Comparison of ENCODE assay signal across 10 cellular contexts in genomic region chr1:31376374-31377134, GRCh38. TPM values are rescaled to one million over a fixed set of nuclear protein-coding genes. Genes with fewer than 3 reads are reported as not detected.
A peak's percentile ranks its signal among the peaks of the same experiment; 100 is the strongest.
DNase-seq lines count a peak whose midpoint lies in the region; ATAC-seq and TF ChIP-seq lines count a peak whose summit lies in the region.
"Had no signal": no experiment of that assay in that cellular context is flagged by ENCODE, and none has a peak within 500 bp of the region (broad histone marks: within the 10 kb centered on the region; RNA-seq: fewer than 3 reads in every experiment).

No MANE protein-coding gene starts in this region.

- 76% methylated on average over 8 of the region's 8 CpGs for WGBS in suprapubic skin

- no peak for TF ChIP-seq POLR2A in suprapubic skin (IDR thresholded peaks at IDR 0.05)

- DNase-seq in GM03348 (ENCODE audit: low spot score) (peak; percentile 92), NCI-H69 (lab: John Stamatoyannopoulos, UW) (peak; percentile 93), epithelial cell of prostate (ENCODE audit: low read depth, low spot score) (no peak), osteocyte (ENCODE audit: extremely low spot score, unreplicated experiment) (peak; percentile 87), suprapubic skin (ENCODE audit: low spot score in 2 of 2) (no peak), T-helper 2 cell (no peak)
- no peak for DNase-seq in stimulated activated effector memory CD8-positive, alpha-beta T cell treated with anti-CD3 and anti-CD28 coated beads, Interleukin-12 subunit alpha, Interleukin-12 subunit beta, amount 100 ng/mL, for 72 hours (ENCODE audit: low spot score in 2 of 2)
- DNase-seq: Kasumi-1 had no signal

- no peaks in the 10 kb centered on the region for H3K27me3 Mint-ChIP-seq in osteocyte (ENCODE audit: unreplicated experiment)

- H3K4me3 Mint-ChIP-seq in osteocyte (ENCODE audit: unreplicated experiment): no peak overlapping the region
- no peak overlapping the region for H3K4me3 Mint-ChIP-seq in stimulated activated effector memory CD8-positive, alpha-beta T cell treated with anti-CD3 and anti-CD28 coated beads, Interleukin-12 subunit alpha, Interleukin-12 subunit beta, amount 100 ng/mL, for 72 hours

- no peaks in the 10 kb centered on the region for H3K36me3 ChIP-seq in suprapubic skin

- H3K36me3 Mint-ChIP-seq in osteocyte (ENCODE audit: unreplicated experiment): no peaks in the 10 kb centered on the region
- no peaks in the 10 kb centered on the region for H3K36me3 Mint-ChIP-seq in stimulated activated effector memory CD8-positive, alpha-beta T cell treated with anti-CD3 and anti-CD28 coated beads, Interleukin-12 subunit alpha, Interleukin-12 subunit beta, amount 100 ng/mL, for 72 hours

- no peaks in the 10 kb centered on the region for H3K9me3 Mint-ChIP-seq in osteocyte (ENCODE audit: unreplicated experiment)
- no peaks in the 10 kb centered on the region for H3K9me3 Mint-ChIP-seq in stimulated activated effector memory CD8-positive, alpha-beta T cell treated with anti-CD3 and anti-CD28 coated beads, Interleukin-12 subunit alpha, Interleukin-12 subunit beta, amount 100 ng/mL, for 72 hours

- H3K27ac ChIP-seq in epithelial cell of prostate (peak overlapping the region; percentile 7), suprapubic skin (no peak overlapping the region)

- no peak for TF ChIP-seq CTCF in osteocyte (IDR thresholded peaks at IDR 0.05)
- no peak for TF ChIP-seq CTCF in suprapubic skin (IDR thresholded peaks at IDR 0.05)

- no peak overlapping the region for H3K4me3 ChIP-seq in suprapubic skin

- peak overlapping the region; percentile 53 for H3K27ac Mint-ChIP-seq in osteocyte (ENCODE audit: unreplicated experiment)
- no peak overlapping the region for H3K27ac Mint-ChIP-seq in stimulated activated effector memory CD8-positive, alpha-beta T cell treated with anti-CD3 and anti-CD28 coated beads, Interleukin-12 subunit alpha, Interleukin-12 subunit beta, amount 100 ng/mL, for 72 hours

- peaks cover 32% of the 10 kb centered on the region for H3K4me1 ChIP-seq in suprapubic skin

- no peak for TF ChIP-seq EP300 in suprapubic skin (IDR thresholded peaks at IDR 0.05)

- no peaks in the 10 kb centered on the region for H3K9me3 ChIP-seq in suprapubic skin

- no peak for ATAC-seq in GM21526 (IDR thresholded peaks at IDR 0.05; ENCODE audit: low FRiP score, unreplicated experiment)
- ATAC-seq in stimulated activated effector memory CD8-positive, alpha-beta T cell treated with anti-CD3 and anti-CD28 coated beads, Interleukin-12 subunit alpha, Interleukin-12 subunit beta, amount 100 ng/mL, for 72 hours: no peak

- H3K4me1 Mint-ChIP-seq in osteocyte (ENCODE audit: unreplicated experiment): peaks cover 39% of the 10 kb centered on the region
- peaks cover 26% of the 10 kb centered on the region for H3K4me1 Mint-ChIP-seq in stimulated activated effector memory CD8-positive, alpha-beta T cell treated with anti-CD3 and anti-CD28 coated beads, Interleukin-12 subunit alpha, Interleukin-12 subunit beta, amount 100 ng/mL, for 72 hours

- H3K27me3 ChIP-seq in suprapubic skin: no peaks in the 10 kb centered on the region

RNA-seq across cellular contexts. Expression of gene FABP3, which starts 3.7 kb away (rescaled TPM):
- total RNA-seq in osteocyte (27.1 and 30.0 TPM in 2 replicates), suprapubic skin (1 to 10 TPM; 1.5 to 5.6 (median 3.3) TPM)
- total RNA-seq: mononuclear cell had no signal

RNA-seq across cellular contexts. Expression of gene SERINC2, which starts 36.5 kb away (rescaled TPM):
- 4.2 and 4.5 TPM in 2 replicates for total RNA-seq in osteocyte
- total RNA-seq in suprapubic skin: 10 to 100 TPM; 52.9 to 95.6 (median 68.3) TPM

Comparison
In these comparisons a context has a peak if more than half of its experiments do, and no peak if none do; other contexts are left out.
1. DNase-seq: peak in GM03348 (single experiment), NCI-H69 (single experiment) and osteocyte (single experiment); none in epithelial cell of prostate (single experiment), suprapubic skin (0 of 2), T-helper 2 cell (0 of 5) and stimulated activated effector memory CD8-positive, alpha-beta T cell treated with anti-CD3 and anti-CD28 coated beads, Interleukin-12 subunit alpha, Interleukin-12 subunit beta, amount 100 ng/mL, for 72 hours (0 of 2).